ENCODE assay signal across 19 cellular contexts in genomic region chr21:33550772-33551660, GRCh38. TPM values are rescaled to one million over a fixed set of nuclear protein-coding genes. Genes with fewer than 3 reads are reported as not detected.
DNase-seq lines count a peak whose midpoint lies in the region; ATAC-seq, FAIRE-seq and TF ChIP-seq lines count a peak whose summit lies in the region.
"Had no signal": no experiment of that assay in that cellular context is flagged by ENCODE, and none has a peak within 500 bp of the region (broad histone marks: within the 10 kb centered on the region; RNA-seq: fewer than 3 reads in every experiment).

No MANE protein-coding gene starts in this region.

- FAIRE-seq in GM12891 (lab: Jason Lieb, UNC) = no peak

- no peaks in the 10 kb centered on the region for H3K27me3 Mint-ChIP-seq in CD8-positive, alpha-beta T cell (ENCODE audit: low read depth)
- peaks cover 8% of the 10 kb centered on the region for H3K27me3 Mint-ChIP-seq in HFFc6 (ENCODE audit: insufficient read depth)
- H3K27me3 Mint-ChIP-seq: CD4-positive, CD25-positive, alpha-beta regulatory T cell had no signal

- no peak overlapping the region for H2BK15ac ChIP-seq in mesenchymal stem cell (ENCODE audit: low read depth, poor library complexity, severe bottlenecking)

- H3K4me3 ChIP-seq in CD8-positive, alpha-beta T cell (ENCODE audit: low read depth, low read length) = no peak overlapping the region
- no peak overlapping the region for H3K4me3 ChIP-seq in mesenchymal stem cell (ENCODE audit: insufficient read depth in 1 of 2, low read depth in 1 of 2, low read length in 2 of 2)
- H3K4me3 ChIP-seq: GM23248, SJCRH30 had no signal

- H3K9ac ChIP-seq in mesenchymal stem cell (ENCODE audit: low read length) = no peak overlapping the region
- H3K9ac ChIP-seq: GM23248 had no signal

- peaks cover 61% of the 10 kb centered on the region for H3K36me3 ChIP-seq in CD8-positive, alpha-beta T cell (ENCODE audit: insufficient read depth, low read length)
- peaks cover 54 to 94% of the 10 kb centered on the region in 2 experiments for H3K36me3 ChIP-seq in mesenchymal stem cell (ENCODE audit: control insufficient read depth in 1 of 2, insufficient read depth in 2 of 2, low read depth in 1 of 2, low read length in 2 of 2)

- no peak overlapping the region for H2AFZ ChIP-seq in mesenchymal stem cell (ENCODE audit: low read depth, low read length)
- H2AFZ ChIP-seq: GM23248 had no signal

- H3K27me3 ChIP-seq in CD8-positive, alpha-beta T cell (ENCODE audit: insufficient read depth, low read length) = no peaks in the 10 kb centered on the region
- H3K27me3 ChIP-seq in mesenchymal stem cell (ENCODE audit: control insufficient read depth in 1 of 2, insufficient read depth in 1 of 2, low read length in 2 of 2) = no peaks in the 10 kb centered on the region
- H3K27me3 ChIP-seq: SJCRH30 had no signal

- no peak overlapping the region for H2BK120ac ChIP-seq in mesenchymal stem cell (ENCODE audit: low read depth, low read length)

- H2BK5ac ChIP-seq in mesenchymal stem cell (ENCODE audit: low read depth, low read length, poor library complexity, severe bottlenecking) = no peak overlapping the region

- H4K91ac ChIP-seq in mesenchymal stem cell (ENCODE audit: low read length) = no peak overlapping the region

- no peak overlapping the region for H3K4ac ChIP-seq in mesenchymal stem cell (ENCODE audit: low read depth in 1 of 2, low read length in 2 of 2)

- CTCF ChIA-PET in CD8-positive, alpha-beta T cell (lab: Charles Lee) = interaction anchor here (0.7 to 1.8 kb wide), 2 partner anchors 33 to 55 kb away, joined by 3 to 11 read pairs; no protein-coding TSS in a partner anchor

- H2AK5ac ChIP-seq in mesenchymal stem cell (ENCODE audit: low read length, severe bottlenecking) = no peak overlapping the region

- no peak overlapping the region for H3K27ac Mint-ChIP-seq in CD8-positive, alpha-beta T cell
- H3K27ac Mint-ChIP-seq in HFFc6 = no peak overlapping the region
- H3K27ac Mint-ChIP-seq: CD4-positive, CD25-positive, alpha-beta regulatory T cell had no signal

- POLR2A ChIA-PET in CD8-positive, alpha-beta T cell (lab: Charles Lee) = interaction anchor here (0.9 to 2.3 kb wide), 2 partner anchors 9 to 72 kb away, joined by 4 to 10 read pairs; partner anchors contain the start of genes GART and SON

- H3K27ac ChIP-seq in CD8-positive, alpha-beta T cell (ENCODE audit: low read depth, low read length) = no peak overlapping the region
- no peak overlapping the region for H3K27ac ChIP-seq in mesenchymal stem cell (ENCODE audit: low read length, poor library complexity, severe bottlenecking)
- H3K27ac ChIP-seq: GM23248, RWPE1, SJCRH30 had no signal

- no peak overlapping the region for H4K8ac ChIP-seq in mesenchymal stem cell (ENCODE audit: low read length)

- H3K23ac ChIP-seq in mesenchymal stem cell (ENCODE audit: low read length in 2 of 2) = no peak overlapping the region

- TF ChIP-seq CTCF in CD8-positive, alpha-beta T cell (IDR thresholded peaks at IDR 0.05) = no peak
- no peak for TF ChIP-seq CTCF in HFFc6 (IDR thresholded peaks at IDR 0.05)

- DNase-seq in CD8-positive, alpha-beta T cell = no peak
- DNase-seq in GM12891 (ENCODE audit: insufficient read length, low spot score) (no peak), left lobe of liver (ENCODE audit: low spot score) (no peak), sciatic nerve (ENCODE audit: low spot score) (no peak), mesenchymal stem cell (no peak), HFFc6 (no peak)
- DNase-seq: Calu3; CD4-positive, CD25-positive, alpha-beta regulatory T cell; DMS53; GM23248; KG1; NCI-H146; NCI-H2081; NCI-H510A; NCI-H774; SJCRH30 had no signal

- no peak; the same call in none of the 2 replicates for TF ChIP-seq POLR2A in GM12891 (IDR thresholded peaks at IDR 0.05; ENCODE audit: low read depth, low read length)

- no peak overlapping the region for H3K18ac ChIP-seq in mesenchymal stem cell (ENCODE audit: low read depth in 1 of 2, low read length in 2 of 2)

- H3K79me1 ChIP-seq in mesenchymal stem cell (replicated peaks; ENCODE audit: low read length, poor library complexity, severe bottlenecking) = peaks cover 1% of the 10 kb centered on the region

- intact Hi-C loops in CD8-positive, alpha-beta T cell (cut with DNase I, micrococcal nuclease) = no loop called here
- intact Hi-C loops in sciatic nerve (cut with DNase I) = no loop called here

- WGBS in mesenchymal stem cell = 97% methylated on average over 23 of the region's 23 CpGs

- no peaks in the 10 kb centered on the region for H3K9me3 Mint-ChIP-seq in CD8-positive, alpha-beta T cell
- H3K9me3 Mint-ChIP-seq in HFFc6 = no peaks in the 10 kb centered on the region; the same call in 1 of the 2 replicates
- H3K9me3 Mint-ChIP-seq: CD4-positive, CD25-positive, alpha-beta regulatory T cell had no signal

- H3K4me1 Mint-ChIP-seq in CD8-positive, alpha-beta T cell (ENCODE audit: low read depth) = peaks cover 62% of the 10 kb centered on the region
- H3K4me1 Mint-ChIP-seq in HFFc6 (ENCODE audit: low read depth) = peaks cover 21% of the 10 kb centered on the region

- no peaks in the 10 kb centered on the region for H3K9me3 ChIP-seq in CD8-positive, alpha-beta T cell (ENCODE audit: low read length)
- H3K9me3 ChIP-seq in mesenchymal stem cell (ENCODE audit: control insufficient read depth, low read length) = no peaks in the 10 kb centered on the region
- H3K9me3 ChIP-seq: SJCRH30 had no signal

- H3K4me1 ChIP-seq in CD8-positive, alpha-beta T cell (ENCODE audit: insufficient read depth, low read length) = peaks cover 19% of the 10 kb centered on the region
- peaks cover 4% of the 10 kb centered on the region for H3K4me1 ChIP-seq in mesenchymal stem cell (ENCODE audit: control insufficient read depth, insufficient read depth, low read depth, low read length)
- H3K4me1 ChIP-seq: SJCRH30 had no signal

- H3K4me3 Mint-ChIP-seq in CD8-positive, alpha-beta T cell = no peak overlapping the region
- H3K4me3 Mint-ChIP-seq in HFFc6 = no peak overlapping the region

- ATAC-seq in CD8-positive, alpha-beta T cell = peak; percentile 11
- peak; percentile 34 for ATAC-seq in left lobe of liver
- ATAC-seq in sciatic nerve = peak; percentile 10
- no peak for ATAC-seq in HG03457 (IDR thresholded peaks at IDR 0.05; ENCODE audit: unreplicated experiment)
- ATAC-seq: HCT116 had no signal

- peaks cover 79% of the 10 kb centered on the region for H3K36me3 Mint-ChIP-seq in CD8-positive, alpha-beta T cell
- peaks cover 63% of the 10 kb centered on the region for H3K36me3 Mint-ChIP-seq in HFFc6 (ENCODE audit: low read depth)

- H2BK12ac ChIP-seq in mesenchymal stem cell (ENCODE audit: low read length in 2 of 2) = no peak overlapping the region

- no peak overlapping the region for H3K4me2 ChIP-seq in mesenchymal stem cell (ENCODE audit: low read length, poor library complexity, severe bottlenecking)

- H3K14ac ChIP-seq in mesenchymal stem cell (ENCODE audit: low read length in 2 of 2) = no peak overlapping the region

TF ChIP-seq in GM12891, 5 proteins besides CTCF, POLR2A, EP300 and RAD21:
- TF ChIP-seq POU2F2 (IDR thresholded peaks at IDR 0.05; ENCODE audit: low read depth, low read length) (0 out of 2 replicates have a peak, but pooled peaks have one; percentile 41), TAF1 (IDR thresholded peaks at IDR 0.05; ENCODE audit: low read depth, low read length) (no peak), POLR2AphosphoS5 (IDR thresholded peaks at IDR 0.05; ENCODE audit: low read depth, low read length) (peak; percentile 46; the same call in 1 of the 2 replicates), SPI1 (IDR thresholded peaks at IDR 0.05; ENCODE audit: low read depth, low read length) (no peak), PAX5 (IDR thresholded peaks at IDR 0.05; ENCODE audit: insufficient read depth, low read length, severe bottlenecking) (no peak)

RNA-seq across cellular contexts. Expression of gene SON, which starts 8.2 kb away (rescaled TPM):
- total RNA-seq in CD8-positive, alpha-beta T cell = 100 to 1,000 TPM; 418 to 422 TPM
- 171 TPM for polyA plus RNA-seq in GM12891 (2012; ENCODE audit: low read depth, missing spikeins)
- 94.6 TPM for total RNA-seq in left lobe of liver
- total RNA-seq in sciatic nerve = 375 TPM
- polyA plus RNA-seq in mesenchymal stem cell (2013, experiment 1 of 2) = 84.8 TPM
- polyA plus RNA-seq in mesenchymal stem cell (2013, experiment 2 of 2) = 81.3 TPM
- 100 to 1,000 TPM; 193 to 233 (median 219) TPM for total RNA-seq in HFFc6 (2021; fragmentation: NEBNext Ultra II Directional; extraction: Animal tissue kit (Norgen Biotek cat#: 25700))

RNA-seq across cellular contexts. Expression of gene GART, which starts 9.1 kb away (rescaled TPM):
- 10 to 100 TPM; 17.6 to 23.5 TPM for total RNA-seq in CD8-positive, alpha-beta T cell
- polyA plus RNA-seq in GM12891 (2012; ENCODE audit: low read depth, missing spikeins) = 44.0 TPM
- total RNA-seq in left lobe of liver (31.7 TPM), sciatic nerve (63.0 TPM)
- 37.6 TPM for polyA plus RNA-seq in mesenchymal stem cell (2013, experiment 1 of 2)
- polyA plus RNA-seq in mesenchymal stem cell (2013, experiment 2 of 2) = 37.6 TPM
- total RNA-seq in HFFc6 (2021; fragmentation: NEBNext Ultra II Directional; extraction: Animal tissue kit (Norgen Biotek cat#: 25700)) = 10 to 100 TPM; 72.6 to 87.5 (median 80.2) TPM

RNA-seq across cellular contexts. Expression of gene DONSON, which starts 37.5 kb away (rescaled TPM):
- total RNA-seq in CD8-positive, alpha-beta T cell = 10 to 100 TPM; 11.0 to 11.9 TPM
- polyA plus RNA-seq in GM12891 (2012; ENCODE audit: low read depth, missing spikeins) = 16.9 TPM
- 6.2 TPM for total RNA-seq in left lobe of liver
- total RNA-seq in sciatic nerve = 15.3 TPM
- polyA plus RNA-seq in mesenchymal stem cell (2013, experiment 1 of 2) = 11.2 TPM
- 11.9 TPM for polyA plus RNA-seq in mesenchymal stem cell (2013, experiment 2 of 2)
- total RNA-seq in HFFc6 (2021; fragmentation: NEBNext Ultra II Directional; extraction: Animal tissue kit (Norgen Biotek cat#: 25700)) = 10 to 100 TPM; 14.7 to 32.0 (median 28.6) TPM

RNA-seq across cellular contexts. Expression of gene DNAJC28, which starts 59.5 kb away (rescaled TPM):
- total RNA-seq in CD8-positive, alpha-beta T cell = under 1 TPM; 0.22 to 0.33 TPM
- polyA plus RNA-seq in GM12891 (2012; ENCODE audit: low read depth, missing spikeins) = 0.35 TPM
- total RNA-seq in left lobe of liver (2.3 TPM), sciatic nerve (2.2 TPM)
- polyA plus RNA-seq in mesenchymal stem cell (2013, experiment 1 of 2) = 1.9 TPM
- polyA plus RNA-seq in mesenchymal stem cell (2013, experiment 2 of 2) = 2.1 TPM
- 1 to 10 TPM in 5 of 6 experiments, under 1 TPM in 1; 0.91 to 2.2 (median 1.2) TPM for total RNA-seq in HFFc6 (2021; fragmentation: NEBNext Ultra II Directional; extraction: Animal tissue kit (Norgen Biotek cat#: 25700))
